Comparison of ENCODE assay signal across 8 cellular contexts in genomic region chr17:17028059-17028877, GRCh38. TPM values are rescaled to one million over a fixed set of nuclear protein-coding genes. Genes with fewer than 3 reads are reported as not detected.
DNase-seq lines count a peak whose midpoint lies in the region; ATAC-seq, FAIRE-seq and TF ChIP-seq lines count a peak whose summit lies in the region.

No MANE protein-coding gene starts in this region.

- H3K4me3 ChIP-seq in BLaER1 (peak overlapping the region; percentile 50), H1 (ENCODE audit: extremely low read depth in 1 of 4, insufficient read depth in 2 of 4, low read depth in 3 of 4, low read length in 4 of 4) (no peak overlapping the region), mesendoderm (ENCODE audit: low read length) (no peak overlapping the region)

- H3K27ac ChIP-seq in BLaER1 = peak overlapping the region; percentile 83
- no peak overlapping the region; the same call in 1 of the 2 replicates for H3K27ac ChIP-seq in H1 (ENCODE audit: low read depth, low read length)
- H3K27ac ChIP-seq in mesendoderm (ENCODE audit: low read depth, low read length) = peak overlapping the region; percentile 14

- no peak overlapping the region for H4K8ac ChIP-seq in H1 (ENCODE audit: extremely low read depth, insufficient read depth, low read length)
- no peak overlapping the region for H4K8ac ChIP-seq in mesendoderm (ENCODE audit: low read depth, low read length)

- peaks cover 13% of the 10 kb centered on the region for H4K20me1 ChIP-seq in BLaER1
- no peaks in the 10 kb centered on the region for H4K20me1 ChIP-seq in H1 (replicated peaks in 1 of 2; ENCODE audit: control insufficient read depth in 1 of 2, insufficient read depth in 2 of 2, low read length in 2 of 2)

- POLR2A ChIA-PET in H1 (lab: Charles Lee; ENCODE audit: partially characterized antibody) = interaction anchor here (0.7 to 3.5 kb wide), 3 partner anchors 8 to 16 kb away, joined by 3 to 15 read pairs (median 5); no protein-coding TSS in a partner anchor

- H3K4me3 Mint-ChIP-seq in endothelial cell (ENCODE audit: unreplicated experiment) = no peak overlapping the region

- H3K4ac ChIP-seq in H1 (replicated peaks; ENCODE audit: insufficient read length, low read depth, low read length) (no peak overlapping the region), mesendoderm (ENCODE audit: low read depth, low read length) (peak overlapping the region; percentile 0)

- no peak overlapping the region for H3K23ac ChIP-seq in H1 (ENCODE audit: insufficient read length)
- no peak overlapping the region for H3K23ac ChIP-seq in mesendoderm (ENCODE audit: low read length)

- ATAC-seq in HG02642 (IDR thresholded peaks at IDR 0.05; ENCODE audit: poor library complexity, unreplicated experiment) (no peak), HG02840 (IDR thresholded peaks at IDR 0.05; ENCODE audit: low FRiP score, unreplicated experiment) (no peak)

- H3K27ac Mint-ChIP-seq in endothelial cell (ENCODE audit: unreplicated experiment) = no peak overlapping the region

- H3K79me2 ChIP-seq in H1 (ENCODE audit: control insufficient read depth in 1 of 2, insufficient read depth in 2 of 2, low read length in 2 of 2) (no peaks in the 10 kb centered on the region), mesendoderm (ENCODE audit: control insufficient read depth, insufficient read depth, low read length) (no peaks in the 10 kb centered on the region)

- H2BK20ac ChIP-seq in H1 (ENCODE audit: low read length) = peak overlapping the region; percentile 92; the same call in 1 of the 2 replicates

- H2BK15ac ChIP-seq in H1 (ENCODE audit: low read length) (peak overlapping the region; percentile 92; the same call in 1 of the 2 replicates), mesendoderm (replicated peaks; ENCODE audit: low read depth) (no peak overlapping the region)

- H2AFZ ChIP-seq in H1 (ENCODE audit: low read length) = no peak overlapping the region

- H4K5ac ChIP-seq in H1 (ENCODE audit: insufficient read length, low read depth, low read length) (no peak overlapping the region), mesendoderm (ENCODE audit: low read length) (no peak overlapping the region)

- H2BK12ac ChIP-seq in H1 (ENCODE audit: low read depth, low read length) = peak overlapping the region; percentile 99

- H3K9me3 Mint-ChIP-seq in endothelial cell (ENCODE audit: unreplicated experiment) = no peaks in the 10 kb centered on the region

- H3K4me2 ChIP-seq in BLaER1 = peak overlapping the region; percentile 95
- peak overlapping the region; percentile 13 to 21; a peak in 2 of 4 replicates for H3K4me2 ChIP-seq in H1 (ENCODE audit: insufficient read depth in 1 of 2, low read depth in 2 of 2, low read length in 2 of 2)
- no peak overlapping the region for H3K4me2 ChIP-seq in mesendoderm (ENCODE audit: low read length)

- peaks cover 17% of the 10 kb centered on the region for H3K4me1 Mint-ChIP-seq in endothelial cell (ENCODE audit: unreplicated experiment)

- H3K9me3 ChIP-seq in BLaER1 = no peaks in the 10 kb centered on the region
- H3K9me3 ChIP-seq in H1 (ENCODE audit: insufficient read depth in 2 of 2, low read depth in 1 of 2, low read length in 1 of 2) = no peaks in the 10 kb centered on the region

- H3K4me1 ChIP-seq in BLaER1 (peaks cover 85% of the 10 kb centered on the region), H1 (replicated peaks in 1 of 4; ENCODE audit: control insufficient read depth in 3 of 4, insufficient read depth in 4 of 4, low read length in 3 of 4) (peaks cover 5 to 24% (median 15%) of the 10 kb centered on the region in 4 experiments), mesendoderm (ENCODE audit: control insufficient read depth, low read depth, low read length) (peaks cover 15% of the 10 kb centered on the region)

- FAIRE-seq in H1 (lab: Jason Lieb, UNC) = no peak

- CTCF ChIA-PET in H1 (lab: Charles Lee; ENCODE audit: partially characterized antibody) = interaction anchor here (0.7 to 2.4 kb wide), 13 partner anchors 9 to 286 kb away, joined by 3 to 7 read pairs (median 3); no protein-coding TSS in a partner anchor

- H2BK120ac ChIP-seq in H1 (replicated peaks; ENCODE audit: low read depth, low read length) = no peak overlapping the region
- H2BK120ac ChIP-seq in mesendoderm (ENCODE audit: low read depth, low read length) = no peak overlapping the region

- no peaks in the 10 kb centered on the region; the same call in 1 of the 2 replicates for H3K23me2 ChIP-seq in H1 (ENCODE audit: low read depth, low read length)

- H2AK5ac ChIP-seq in H1 (ENCODE audit: low read depth, low read length) = no peak overlapping the region; the same call in 1 of the 2 replicates
- H2AK5ac ChIP-seq in mesendoderm (ENCODE audit: low read length) = no peak overlapping the region

- H4K91ac ChIP-seq in H1 (replicated peaks; ENCODE audit: insufficient read length, low read length) = peak overlapping the region; percentile 87

- H3K27me3 ChIP-seq in BLaER1 (no peaks in the 10 kb centered on the region), H1 (replicated peaks in 1 of 4; ENCODE audit: control insufficient read depth in 3 of 4, extremely low read depth in 1 of 4, insufficient read depth in 3 of 4, low read length in 3 of 4) (no peaks in the 10 kb centered on the region), mesendoderm (ENCODE audit: insufficient read depth, low read length, poor library complexity) (no peaks in the 10 kb centered on the region)

- no peak for TF ChIP-seq RAD21 in H1 (IDR thresholded peaks at IDR 0.05 in 1 of 2, conservative IDR thresholded peaks at IDR 0.05 in 1 of 2; ENCODE audit: low read depth in 2 of 2, low read length in 2 of 2)

- H3K36me3 ChIP-seq in BLaER1 (no peaks in the 10 kb centered on the region), H1 (ENCODE audit: control insufficient read depth in 2 of 4, insufficient read depth in 4 of 4, low read length in 3 of 4) (no peaks in the 10 kb centered on the region), mesendoderm (ENCODE audit: control insufficient read depth, insufficient read depth, low read length) (no peaks in the 10 kb centered on the region)

- H3K27me3 Mint-ChIP-seq in endothelial cell (ENCODE audit: unreplicated experiment) = peaks cover 7% of the 10 kb centered on the region

- TF ChIP-seq CTCF in H1 (IDR thresholded peaks at IDR 0.05; ENCODE audit: control extremely low read depth in 1 of 3, insufficient read depth in 1 of 3, low read depth in 1 of 3, low read length in 3 of 3) (no peak), endothelial cell (IDR thresholded peaks at IDR 0.05; ENCODE audit: unreplicated experiment) (no peak)

- H3K14ac ChIP-seq in H1 (ENCODE audit: insufficient read length) = no peak overlapping the region

- DNase-seq in NCI-H460 (ENCODE audit: extremely low read depth, low read depth) (peak; percentile 98), H1 (ENCODE audit: low read depth in 1 of 2, low spot score in 2 of 2) (peak; percentile 56 to 66), mesendoderm (peak; percentile 93), endothelial cell (ENCODE audit: low spot score) (no peak)
- DNase-seq in activated naive CD4-positive, alpha-beta T cell treated with anti-CD3 and anti-CD28 coated beads, Interleukin-2, amount 50 U/mL, for 16 hours = no peak

- H3K36me3 Mint-ChIP-seq in endothelial cell (ENCODE audit: low read depth, unreplicated experiment) = no peaks in the 10 kb centered on the region

- no peak overlapping the region for H3K56ac ChIP-seq in H1 (replicated peaks; ENCODE audit: insufficient read length, low read depth, low read length)
- H3K56ac ChIP-seq in mesendoderm (ENCODE audit: low read length) = peak overlapping the region; percentile 75

- no peak for TF ChIP-seq POLR2A in H1 (IDR thresholded peaks at IDR 0.05; ENCODE audit: control extremely low read depth in 1 of 2, low read depth in 2 of 2, low read length in 2 of 2)

- H3K18ac ChIP-seq in H1 (ENCODE audit: extremely low read depth, low read length) (peak overlapping the region; percentile 80; the same call in 1 of the 2 replicates), mesendoderm (ENCODE audit: low read length) (no peak overlapping the region)

- no peak for TF ChIP-seq EP300 in H1 (IDR thresholded peaks at IDR 0.05; ENCODE audit: borderline replicate concordance in 1 of 2, low read depth in 2 of 2, low read length in 2 of 2)

- H3K9ac ChIP-seq in BLaER1 = peak overlapping the region; percentile 70; the same call in 1 of the 2 replicates
- no peak overlapping the region for H3K9ac ChIP-seq in H1 (replicated peaks in 1 of 4; ENCODE audit: extremely low read depth in 1 of 4, low read depth in 3 of 4, low read length in 3 of 4)
- H3K9ac ChIP-seq in mesendoderm (ENCODE audit: low read length) = peak overlapping the region; percentile 17

- H3K79me1 ChIP-seq in H1 (ENCODE audit: low read depth, low read length) (no peaks in the 10 kb centered on the region), mesendoderm (ENCODE audit: low read length) (no peaks in the 10 kb centered on the region)

- H2BK5ac ChIP-seq in H1 (ENCODE audit: low read depth, low read length) = peak overlapping the region; percentile 90
- peak overlapping the region; percentile 55 for H2BK5ac ChIP-seq in mesendoderm (ENCODE audit: low read length)

- 66% methylated on average over 12 of the region's 12 CpGs; no CpG with 5 or more reads in 1 of the 2 experiments for WGBS in H1 (ENCODE audit: extremely low coverage in 1 of 2, insufficient coverage in 1 of 2, insufficient read length in 1 of 2, insufficient replicate concordance in 2 of 2, low coverage in 1 of 2, low lambda C conversion rate in 2 of 2, missing lambda C conversion rate in 1 of 2), 2 experiments
- no CpG with 5 or more reads among the region's 12 CpGs for WGBS in mesendoderm (ENCODE audit: extremely low coverage, insufficient coverage, low lambda C conversion rate)

RNA-seq across cellular contexts. Expression of gene MPRIP, which starts 14.0 kb away (rescaled TPM):
- total RNA-seq in NCI-H460 (2014; rRNA removed; shearing (Covaris generic)) = 80.2 and 87.9 TPM in 2 replicates
- polyA plus RNA-seq in NCI-H460 (2014; cell fraction: nucleus; rRNA removed) = 75.6 and 85.4 TPM in 2 replicates
- 145 and 146 TPM in 2 replicates for total RNA-seq in H1 (2021; fragmentation: NEBNext Ultra II Directional; extraction: Animal tissue kit (Norgen Biotek cat#: 25700))
- polyA plus RNA-seq in H1 (2011; rRNA removed) = 48.6 and 62.8 TPM in 2 replicates
- polyA plus RNA-seq in H1 (2011; cell fraction: cytosol; rRNA removed) = 54.0 TPM
- polyA plus RNA-seq in H1 (2011; cell fraction: nucleus; rRNA removed) = 111 TPM
- polyA plus RNA-seq in H1 (2012, experiment 1 of 2) = 77.7 to 92.1 TPM (median 86.1 TPM) in 4 replicates
- polyA plus RNA-seq in H1 (2012, experiment 2 of 2) = 68.9 TPM
- polyA plus RNA-seq in H1 (2013, experiment 1 of 2) = 55.7 TPM
- polyA plus RNA-seq in H1 (2013, experiment 2 of 2) = 57.6 TPM
- polyA minus RNA-seq in H1 (2011; rRNA and poly(A)+ RNA removed) = 82.0 and 97.2 TPM in 2 replicates
- polyA minus RNA-seq in H1 (2011; cell fraction: cytosol; rRNA and poly(A)+ RNA removed) = 58.9 TPM
- 60.1 TPM for polyA minus RNA-seq in H1 (2011; cell fraction: nucleus; rRNA and poly(A)+ RNA removed)
- polyA plus RNA-seq in mesendoderm (2013, experiment 1 of 2) = 95.9 TPM
- polyA plus RNA-seq in mesendoderm (2013, experiment 2 of 2) = 94.7 TPM
- total RNA-seq in endothelial cell (ENCODE audit: unreplicated experiment) = 392 TPM

RNA-seq across cellular contexts. Expression of gene TNFRSF13B, which starts 56.4 kb away (rescaled TPM):
- not detected in 2 replicates for total RNA-seq in NCI-H460 (2014; rRNA removed; shearing (Covaris generic))
- polyA plus RNA-seq in NCI-H460 (2014; cell fraction: nucleus; rRNA removed) = not detected in 2 replicates
- total RNA-seq in H1 (2021; fragmentation: NEBNext Ultra II Directional; extraction: Animal tissue kit (Norgen Biotek cat#: 25700)) = not detected in 2 replicates
- polyA plus RNA-seq in H1 (2011; rRNA removed) = not detected in 2 replicates
- polyA plus RNA-seq in H1 (2011; cell fraction: cytosol; rRNA removed) = not detected
- 0.10 TPM for polyA plus RNA-seq in H1 (2011; cell fraction: nucleus; rRNA removed)
- not detected in 4 replicates for polyA plus RNA-seq in H1 (2012, experiment 1 of 2)
- not detected for polyA plus RNA-seq in H1 (2012, experiment 2 of 2)
- not detected for polyA plus RNA-seq in H1 (2013, experiment 1 of 2)
- polyA plus RNA-seq in H1 (2013, experiment 2 of 2) = not detected
- not detected in 2 replicates for polyA minus RNA-seq in H1 (2011; rRNA and poly(A)+ RNA removed)
- polyA minus RNA-seq in H1 (2011; cell fraction: cytosol; rRNA and poly(A)+ RNA removed) = not detected
- 0.30 TPM for polyA minus RNA-seq in H1 (2011; cell fraction: nucleus; rRNA and poly(A)+ RNA removed)
- polyA plus RNA-seq in mesendoderm (2013, experiment 1 of 2) = 0.95 TPM
- polyA plus RNA-seq in mesendoderm (2013, experiment 2 of 2) = 0.81 TPM
- not detected for total RNA-seq in endothelial cell (ENCODE audit: unreplicated experiment)

Comparison
In these comparisons a context has a peak if more than half of its experiments do, and no peak if none do; other contexts are left out.
1. H3K9ac ChIP-seq: peak in BLaER1 (single experiment) and mesendoderm (single experiment); none in H1 (0 of 4).
2. DNase-seq: peak in NCI-H460 (single experiment), H1 (2 of 2) and mesendoderm (single experiment); none in activated naive CD4-positive, alpha-beta T cell treated with anti-CD3 and anti-CD28 coated beads, Interleukin-2, amount 50 U/mL, for 16 hours (single experiment) and endothelial cell (single experiment).